ENCODE assay signal across 7 cellular contexts in the genomic region with DNA sequence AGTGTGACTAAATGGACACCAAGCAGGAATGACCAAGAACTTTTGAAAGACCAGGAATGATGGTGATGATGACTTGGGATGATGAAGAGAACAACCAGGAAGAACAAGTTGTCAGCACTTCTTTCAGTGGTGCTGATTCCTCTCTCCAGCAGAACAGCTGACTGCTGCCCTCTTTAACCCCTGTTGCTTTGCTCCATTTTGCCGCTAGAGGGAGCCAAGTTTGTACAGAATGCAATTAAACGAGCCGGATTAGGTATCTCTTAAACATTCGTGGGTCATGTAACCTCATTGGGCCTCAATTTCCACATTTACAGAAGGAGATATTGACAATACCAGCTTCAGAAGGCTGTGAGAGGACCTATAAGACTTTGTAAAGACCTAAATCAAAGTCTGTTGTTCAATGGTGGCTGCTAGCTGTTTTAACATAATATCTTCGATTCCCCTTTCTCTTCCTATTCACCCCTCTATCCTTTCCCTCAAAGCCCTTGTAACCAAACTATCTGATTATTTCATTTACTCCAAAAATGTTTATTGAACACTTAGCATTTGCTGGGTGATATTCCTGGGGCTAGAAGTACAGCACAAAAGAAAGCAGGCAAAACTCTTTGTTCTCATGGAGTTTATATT. TPM values are rescaled to one million over a fixed set of nuclear protein-coding genes. Genes with fewer than 3 reads are reported as not detected.
A peak's percentile ranks its signal among the peaks of the same experiment; 100 is the strongest.
DNase-seq lines count a peak whose midpoint lies in the region; ATAC-seq, FAIRE-seq and TF ChIP-seq lines count a peak whose summit lies in the region.

No MANE protein-coding gene starts in this region.

- WGBS in K562 (ENCODE audit: insufficient coverage, low coverage, missing lambda C conversion rate), result 4% methylated on average over 5 of the region's 5 CpGs

- peak; percentile 86 for FAIRE-seq in K562 (lab: Jason Lieb, UNC)

- POLR2A ChIA-PET in HEK293 (lab: Yijun Ruan, JAX), result no interaction called here
- POLR2A ChIA-PET in K562 (lab: Yijun Ruan, JAX), result no interaction called here

- in situ Hi-C loops in K562 (cut with MboI), result no loop called here

- H3K27ac ChIP-seq in HEK293 (ENCODE audit: extremely low read depth, low read depth, low read length) (no peak overlapping the region), K562 (ENCODE audit: extremely low read depth, low read depth, low read length) (no peak overlapping the region)

- CTCF ChIA-PET in HEK293 (lab: Yijun Ruan, JAX) (interaction anchor here (0.5 to 1.5 kb wide), 16 partner anchors 10 to 1707 kb away, joined by 3 to 9 read pairs (median 3); partner anchors contain the start of gene OR4X1), K562 (lab: Yijun Ruan, JAX; ENCODE audit: low intra/inter-chr PET ratio) (no interaction called here)

- DNase-seq in NB4 (ENCODE audit: low read depth) (peak; percentile 66), K562 (ENCODE audit: extremely low read depth in 1 of 4, low spot score in 3 of 4) (peak; percentile 36 to 65 (median 48)), immature natural killer cell (peak; percentile 6 to 45 (median 8))
- DNase-seq in T-helper 2 cell treated with Interferon-gamma antibody and Interleukin-4, amounts not matched to agents 5 μg/mL and 100 μg/mL, for 36 hours (ENCODE audit: low spot score), result peak; percentile 18
- peak; percentile 68 for DNase-seq in stimulated activated CD4-positive, alpha-beta T cell treated with anti-CD3 and anti-CD28 coated beads, Interleukin-1b, Interleukin-23, amount 100 ng/mL, for 48 hours

- H3K9ac ChIP-seq in K562 (ENCODE audit: insufficient read depth in 1 of 2, low read depth in 2 of 2, low read length in 2 of 2), result no peak overlapping the region

- no peak for TF ChIP-seq EP300 in K562 (IDR thresholded peaks at IDR 0.05; ENCODE audit: low read length)

- H2AFZ ChIP-seq in K562 (ENCODE audit: low read depth, low read length), result no peak overlapping the region

- intact Hi-C loops in K562 (cut with micrococcal nuclease), result loop anchor here (2.0 to 10.0 kb wide), 2 partner anchors 135 to 1687 kb away; no protein-coding TSS in a partner anchor

- no peaks in the 10 kb centered on the region for H3K9me1 ChIP-seq in K562 (ENCODE audit: control insufficient read depth, insufficient read depth, low read length)

- no peaks in the 10 kb centered on the region for H3K9me3 Mint-ChIP-seq in T-helper 2 cell treated with Interferon-gamma antibody and Interleukin-4, amounts not matched to agents 5 μg/mL and 100 μg/mL, for 36 hours
- H3K9me3 Mint-ChIP-seq in immature natural killer cell, result no peaks in the 10 kb centered on the region

- H3K9me3 ChIP-seq in HEK293 (ENCODE audit: control insufficient read depth, insufficient read depth, low read depth, low read length) (no peaks in the 10 kb centered on the region), K562 (replicated peaks; ENCODE audit: control insufficient read depth, insufficient read depth, low read depth, low read length) (no peaks in the 10 kb centered on the region)

- no peaks in the 10 kb centered on the region for H3K27me3 Mint-ChIP-seq in T-helper 2 cell treated with Interferon-gamma antibody and Interleukin-4, amounts not matched to agents 5 μg/mL and 100 μg/mL, for 36 hours (ENCODE audit: low read depth)
- H3K27me3 Mint-ChIP-seq in immature natural killer cell (ENCODE audit: low read depth in 3 of 3), result peaks cover 0 to 6% (median 1%) of the 10 kb centered on the region in 3 donors

- no peak overlapping the region for H3K4me3 ChIP-seq in HEK293 (ENCODE audit: low read depth, low read length)
- no peak overlapping the region for H3K4me3 ChIP-seq in NB4 (ENCODE audit: low read depth, low read length)
- no peak overlapping the region for H3K4me3 ChIP-seq in K562

- no peak overlapping the region for H3K4me3 Mint-ChIP-seq in T-helper 2 cell treated with Interferon-gamma antibody and Interleukin-4, amounts not matched to agents 5 μg/mL and 100 μg/mL, for 36 hours
- H3K4me3 Mint-ChIP-seq in immature natural killer cell, result no peak overlapping the region

- no peaks in the 10 kb centered on the region for H3K27me3 ChIP-seq in K562 (ENCODE audit: control insufficient read depth in 2 of 2, insufficient read depth in 2 of 2, low read length in 2 of 2)

- TF ChIP-seq RAD21 in K562 (CRISPR knock-in tag; conservative IDR thresholded peaks at IDR 0.05 in 1 of 2, IDR thresholded peaks at IDR 0.05 in 1 of 2), result peak; percentile 66 to 81

- no peak overlapping the region for H3K27ac Mint-ChIP-seq in T-helper 2 cell treated with Interferon-gamma antibody and Interleukin-4, amounts not matched to agents 5 μg/mL and 100 μg/mL, for 36 hours
- H3K27ac Mint-ChIP-seq in immature natural killer cell, result no peak overlapping the region

- peaks cover 1% of the 10 kb centered on the region for H3K4me1 Mint-ChIP-seq in T-helper 2 cell treated with Interferon-gamma antibody and Interleukin-4, amounts not matched to agents 5 μg/mL and 100 μg/mL, for 36 hours (ENCODE audit: low read depth)
- no peaks in the 10 kb centered on the region for H3K4me1 Mint-ChIP-seq in immature natural killer cell

- H3K36me3 ChIP-seq in HEK293 (ENCODE audit: control insufficient read depth in 2 of 2, insufficient read depth in 1 of 2, low read length in 2 of 2), result no peaks in the 10 kb centered on the region
- H3K36me3 ChIP-seq in K562 (ENCODE audit: control insufficient read depth, insufficient read depth, low read length), result no peaks in the 10 kb centered on the region

- peak; percentile 86 for TF ChIP-seq CTCF in GM12874 (IDR thresholded peaks at IDR 0.05; ENCODE audit: insufficient read depth, low read depth, low read length)
- no peak for TF ChIP-seq CTCF in HEK293 (tag by site-specific recombination; IDR thresholded peaks at IDR 0.05)
- peak; percentile 97 for TF ChIP-seq CTCF in NB4 (IDR thresholded peaks at IDR 0.05; ENCODE audit: low read depth, low read length)
- TF ChIP-seq CTCF in K562 (IDR thresholded peaks at IDR 0.05 in 2 of 3, conservative IDR thresholded peaks at IDR 0.05 in 1 of 3; ENCODE audit: insufficient read depth in 2 of 3, low read depth in 1 of 3, low read length in 3 of 3), result peak; percentile 70 to 78 (median 72)

- peak; percentile 83 for ATAC-seq in K562

- H3K4me2 ChIP-seq in K562 (ENCODE audit: insufficient read depth, low read length), result no peak overlapping the region

- no peaks in the 10 kb centered on the region for H3K79me2 ChIP-seq in K562 (ENCODE audit: control insufficient read depth, insufficient read depth, low read length)

- no TSS peak for BruUV-seq in K562 (replicated peaks; lab: Mats Ljungman, UMichigan)

- no peaks in the 10 kb centered on the region for H3K4me1 ChIP-seq in HEK293 (ENCODE audit: control insufficient read depth, insufficient read depth, low read length)
- no peaks in the 10 kb centered on the region for H3K4me1 ChIP-seq in K562 (replicated peaks in 1 of 2; ENCODE audit: control insufficient read depth in 2 of 2, insufficient read depth in 2 of 2, low read length in 2 of 2)

- TF ChIP-seq POLR2A in NB4 (IDR thresholded peaks at IDR 0.05; ENCODE audit: extremely low read depth, insufficient read length), result no peak
- TF ChIP-seq POLR2A in K562 (conservative IDR thresholded peaks at IDR 0.05), result no peak

- H4K20me1 ChIP-seq in K562 (replicated peaks; ENCODE audit: control insufficient read depth, insufficient read depth, low read length), result no peaks in the 10 kb centered on the region

- no peaks in the 10 kb centered on the region for H3K36me3 Mint-ChIP-seq in T-helper 2 cell treated with Interferon-gamma antibody and Interleukin-4, amounts not matched to agents 5 μg/mL and 100 μg/mL, for 36 hours (ENCODE audit: low read depth)
- H3K36me3 Mint-ChIP-seq in immature natural killer cell, result no peaks in the 10 kb centered on the region

RNA-seq across cellular contexts. Expression of gene OR4S1, which starts 1.9 kb away (rescaled TPM):
- not detected in 2 replicates for total RNA-seq in K562 (2011; cell fraction: chromatin; rRNA removed; ENCODE audit: low replicate concordance)
- total RNA-seq in K562 (2011; cell fraction: nucleolus; rRNA removed), result not detected in 2 replicates
- total RNA-seq in K562 (2011; cell fraction: nucleoplasm; rRNA removed), result not detected in 2 replicates
- total RNA-seq in K562 (2014; rRNA removed) (not detected in 2 replicates), K562 (2014; rRNA removed; fragmentation: Illumina TruSeq; extraction: Trizol) (not detected in 2 replicates), K562 (2015; rRNA removed; fragmentation: Illumina TruSeq; extraction: Trizol) (not detected in 2 replicates), K562 (2021) (not detected in 2 replicates)
- polyA plus RNA-seq in K562 (2011; rRNA removed) (not detected in 2 replicates), K562 (2014; fragmentation: Illumina TruSeq; extraction: Trizol) (not detected in 2 replicates), K562 (2014; fragmentation: Nextera tagmentation; extraction: Ambion mirVana) (not detected), K562 (2014; rRNA removed) (not detected in 2 replicates), immature natural killer cell (not detected)
- not detected in 2 replicates for polyA plus RNA-seq in K562 (2011; cell fraction: cytosol; rRNA removed)
- not detected in 2 replicates for polyA plus RNA-seq in K562 (2011; cell fraction: nucleus; rRNA removed)
- not detected in 2 replicates for polyA plus RNA-seq in K562 (2012)
- polyA minus RNA-seq in K562 (2011; rRNA and poly(A)+ RNA removed), result not detected in 2 replicates
- not detected in 2 replicates for polyA minus RNA-seq in K562 (2011; cell fraction: cytosol; rRNA and poly(A)+ RNA removed)
- not detected in 2 replicates for polyA minus RNA-seq in K562 (2011; cell fraction: nucleus; rRNA and poly(A)+ RNA removed)

RNA-seq across cellular contexts. Expression of gene OR4C3, which starts 16.8 kb away (rescaled TPM):
- total RNA-seq in K562 (2011; cell fraction: chromatin; rRNA removed; ENCODE audit: low replicate concordance), result not detected in 2 replicates
- total RNA-seq in K562 (2011; cell fraction: nucleolus; rRNA removed), result not detected in 2 replicates
- total RNA-seq in K562 (2011; cell fraction: nucleoplasm; rRNA removed), result not detected in 2 replicates
- total RNA-seq in K562 (2014; rRNA removed), result not detected in 2 replicates
- total RNA-seq in K562 (2014; rRNA removed; fragmentation: Illumina TruSeq; extraction: Trizol), result not detected in 2 replicates
- total RNA-seq in K562 (2015; rRNA removed; fragmentation: Illumina TruSeq; extraction: Trizol), result not detected in 2 replicates
- not detected in 2 replicates for total RNA-seq in K562 (2021)
- polyA plus RNA-seq in K562 (2011; rRNA removed), result not detected in 2 replicates
- not detected in 2 replicates for polyA plus RNA-seq in K562 (2011; cell fraction: cytosol; rRNA removed)
- not detected in 2 replicates for polyA plus RNA-seq in K562 (2011; cell fraction: nucleus; rRNA removed)
- polyA plus RNA-seq in K562 (2012), result not detected in 2 replicates
- not detected in 2 replicates for polyA plus RNA-seq in K562 (2014; fragmentation: Illumina TruSeq; extraction: Trizol)
- polyA plus RNA-seq in K562 (2014; fragmentation: Nextera tagmentation; extraction: Ambion mirVana), result not detected
- not detected in 2 replicates for polyA plus RNA-seq in K562 (2014; rRNA removed)
- not detected in 2 replicates for polyA minus RNA-seq in K562 (2011; rRNA and poly(A)+ RNA removed)
- polyA minus RNA-seq in K562 (2011; cell fraction: cytosol; rRNA and poly(A)+ RNA removed), result not detected in 2 replicates
- polyA minus RNA-seq in K562 (2011; cell fraction: nucleus; rRNA and poly(A)+ RNA removed), result not detected in 2 replicates
- not detected for polyA plus RNA-seq in immature natural killer cell

RNA-seq across cellular contexts. Expression of gene OR4X1, which starts 44.2 kb away (rescaled TPM):
- total RNA-seq in K562 (2011; cell fraction: chromatin; rRNA removed; ENCODE audit: low replicate concordance), result not detected in 2 replicates
- total RNA-seq in K562 (2011; cell fraction: nucleolus; rRNA removed), result not detected in 2 replicates
- not detected in 2 replicates for total RNA-seq in K562 (2011; cell fraction: nucleoplasm; rRNA removed)
- total RNA-seq in K562 (2014; rRNA removed) (not detected in 2 replicates), K562 (2014; rRNA removed; fragmentation: Illumina TruSeq; extraction: Trizol) (not detected in 2 replicates), K562 (2015; rRNA removed; fragmentation: Illumina TruSeq; extraction: Trizol) (not detected in 2 replicates), K562 (2021) (not detected in 2 replicates)
- polyA plus RNA-seq in K562 (2011; rRNA removed) (not detected in 2 replicates), K562 (2014; fragmentation: Illumina TruSeq; extraction: Trizol) (not detected in 2 replicates), K562 (2014; fragmentation: Nextera tagmentation; extraction: Ambion mirVana) (not detected), K562 (2014; rRNA removed) (not detected in 2 replicates), immature natural killer cell (not detected)
- not detected in 2 replicates for polyA plus RNA-seq in K562 (2011; cell fraction: cytosol; rRNA removed)
- polyA plus RNA-seq in K562 (2011; cell fraction: nucleus; rRNA removed), result not detected in 2 replicates
- not detected in 2 replicates for polyA plus RNA-seq in K562 (2012)
- polyA minus RNA-seq in K562 (2011; rRNA and poly(A)+ RNA removed), result not detected in 2 replicates
- not detected in 2 replicates for polyA minus RNA-seq in K562 (2011; cell fraction: cytosol; rRNA and poly(A)+ RNA removed)
- not detected in 2 replicates for polyA minus RNA-seq in K562 (2011; cell fraction: nucleus; rRNA and poly(A)+ RNA removed)

RNA-seq across cellular contexts. Expression of gene OR4C5, which starts 58.4 kb away (rescaled TPM):
- not detected in 2 replicates for total RNA-seq in K562 (2011; cell fraction: chromatin; rRNA removed; ENCODE audit: low replicate concordance)
- not detected in 2 replicates for total RNA-seq in K562 (2011; cell fraction: nucleolus; rRNA removed)
- total RNA-seq in K562 (2011; cell fraction: nucleoplasm; rRNA removed), result not detected in 2 replicates
- total RNA-seq in K562 (2014; rRNA removed) (not detected in 2 replicates), K562 (2014; rRNA removed; fragmentation: Illumina TruSeq; extraction: Trizol) (not detected in 2 replicates), K562 (2015; rRNA removed; fragmentation: Illumina TruSeq; extraction: Trizol) (not detected in 2 replicates), K562 (2021) (not detected in 2 replicates)
- polyA plus RNA-seq in K562 (2011; rRNA removed) (not detected in 2 replicates), K562 (2014; fragmentation: Illumina TruSeq; extraction: Trizol) (not detected in 2 replicates), K562 (2014; fragmentation: Nextera tagmentation; extraction: Ambion mirVana) (not detected), K562 (2014; rRNA removed) (not detected in 2 replicates), immature natural killer cell (not detected)
- polyA plus RNA-seq in K562 (2011; cell fraction: cytosol; rRNA removed), result not detected in 2 replicates
- polyA plus RNA-seq in K562 (2011; cell fraction: nucleus; rRNA removed), result not detected in 2 replicates
- not detected in 2 replicates for polyA plus RNA-seq in K562 (2012)
- not detected in 2 replicates for polyA minus RNA-seq in K562 (2011; rRNA and poly(A)+ RNA removed)
- not detected in 2 replicates for polyA minus RNA-seq in K562 (2011; cell fraction: cytosol; rRNA and poly(A)+ RNA removed)
- polyA minus RNA-seq in K562 (2011; cell fraction: nucleus; rRNA and poly(A)+ RNA removed), result not detected in 2 replicates

Comparison
In these comparisons a context has a peak if more than half of its experiments do, and no peak if none do; other contexts are left out.
1. DNase-seq: peak in every context shown above with its lines; median percentile 68 in stimulated activated CD4-positive, alpha-beta T cell treated with anti-CD3 and anti-CD28 coated beads, Interleukin-1b, Interleukin-23, amount 100 ng/mL, for 48 hours; 66 in NB4; 48 in K562; 18 in T-helper 2 cell treated with Interferon-gamma antibody and Interleukin-4, amounts not matched to agents 5 μg/mL and 100 μg/mL, for 36 hours; 8 in immature natural killer cell.